21 cellular contexts compared by ENCODE assay signal in genomic region chr1:85461216-85461945, GRCh38. TPM values are rescaled to one million over a fixed set of nuclear protein-coding genes. Genes with fewer than 3 reads are reported as not detected.
A peak's percentile ranks its signal among the peaks of the same experiment; 100 is the strongest.
DNase-seq lines count a peak whose midpoint lies in the region; ATAC-seq and TF ChIP-seq lines count a peak whose summit lies in the region.
"Had no signal": no experiment of that assay in that cellular context is flagged by ENCODE, and none has a peak within 500 bp of the region (broad histone marks: within the 10 kb centered on the region; RNA-seq: fewer than 3 reads in every experiment).

No MANE protein-coding gene starts in this region.

- in situ Hi-C loops in Panc1 (cut with HindIII; ENCODE audit: low pct_unique_long_range_greater_than_20kb, low sequenced_read_pairs) = no loop called here

- intact Hi-C loops in Panc1 (cut with micrococcal nuclease; ENCODE audit: unreplicated experiment) = loop anchor here (5.0 kb wide), 2 partner anchors 119 to 154 kb away; no protein-coding TSS in a partner anchor

- POLR2A ChIA-PET in Panc1 (lab: Charles Lee) = interaction anchor here (0.5 kb wide), 1 partner anchor 135 kb away, joined by 5 read pairs; no protein-coding TSS in a partner anchor

- TF ChIP-seq CTCF in Panc1 (IDR thresholded peaks at IDR 0.05) = no peak
- TF ChIP-seq CTCF in nephron (IDR thresholded peaks at IDR 0.05; ENCODE audit: unreplicated experiment in 3 of 3) = no peak

- H3K36me3 ChIP-seq in Panc1 (ENCODE audit: control insufficient read depth, insufficient read depth, low read length) = no peaks in the 10 kb centered on the region
- H3K36me3 ChIP-seq: BLaER1 treated with 17β-estradiol and CSF1 and Interleukin-3, amounts not matched to agents 10 nM and 100 nM; Peyer's patch had no signal

- H3K27me3 Mint-ChIP-seq in nephron (ENCODE audit: low read depth) = peaks cover 24% of the 10 kb centered on the region
- peaks cover 63% of the 10 kb centered on the region for H3K27me3 Mint-ChIP-seq in activated CD8-positive, alpha-beta memory T cell treated with anti-CD3 and anti-CD28 coated beads, Interleukin-2, amount 10 ng/mL, durations not matched to agents 7 days and 5 days

- no peaks in the 10 kb centered on the region for H3K9me3 ChIP-seq in Panc1 (ENCODE audit: control insufficient read depth, insufficient read depth, low read depth, low read length)
- H3K9me3 ChIP-seq: Peyer's patch had no signal

- no TSS peak for BruUV-seq in Panc1 (replicated peaks; lab: Mats Ljungman, UMichigan)

- H3K4me1 ChIP-seq in Panc1 (ENCODE audit: control insufficient read depth, insufficient read depth, low read length) = peaks cover 53% of the 10 kb centered on the region
- H3K4me1 ChIP-seq: BLaER1 treated with 17β-estradiol and CSF1 and Interleukin-3, amounts not matched to agents 10 nM and 100 nM had no signal

- H3K27ac Mint-ChIP-seq in nephron = peak overlapping the region; percentile 23 to 89 (median 74)
- no peak overlapping the region for H3K27ac Mint-ChIP-seq in activated CD8-positive, alpha-beta memory T cell treated with anti-CD3 and anti-CD28 coated beads, Interleukin-2, amount 10 ng/mL, durations not matched to agents 7 days and 5 days
- H3K27ac Mint-ChIP-seq: activated CD4-positive, alpha-beta memory T cell treated with anti-CD3 and anti-CD28 coated beads for 36 hours had no signal

- H3K36me3 Mint-ChIP-seq in nephron (ENCODE audit: low read depth) = no peaks in the 10 kb centered on the region
- H3K36me3 Mint-ChIP-seq in activated CD8-positive, alpha-beta memory T cell treated with anti-CD3 and anti-CD28 coated beads, Interleukin-2, amount 10 ng/mL, durations not matched to agents 7 days and 5 days = no peaks in the 10 kb centered on the region
- H3K36me3 Mint-ChIP-seq: activated CD4-positive, alpha-beta memory T cell treated with anti-CD3 and anti-CD28 coated beads for 36 hours had no signal

- peak overlapping the region; percentile 16 to 43 (median 20) for H3K4me3 Mint-ChIP-seq in nephron
- no peak overlapping the region for H3K4me3 Mint-ChIP-seq in activated CD8-positive, alpha-beta memory T cell treated with anti-CD3 and anti-CD28 coated beads, Interleukin-2, amount 10 ng/mL, durations not matched to agents 7 days and 5 days
- H3K4me3 Mint-ChIP-seq: activated CD4-positive, alpha-beta memory T cell treated with anti-CD3 and anti-CD28 coated beads for 36 hours had no signal

- no peak overlapping the region for H3K4me3 ChIP-seq in Panc1 (ENCODE audit: low read depth in 2 of 2, low read length in 2 of 2)
- H3K4me3 ChIP-seq: BLaER1 treated with 17β-estradiol and CSF1 and Interleukin-3, amounts not matched to agents 10 nM and 100 nM; Peyer's patch had no signal

- no peaks in the 10 kb centered on the region for H3K9me3 Mint-ChIP-seq in nephron
- H3K9me3 Mint-ChIP-seq in activated CD8-positive, alpha-beta memory T cell treated with anti-CD3 and anti-CD28 coated beads, Interleukin-2, amount 10 ng/mL, durations not matched to agents 7 days and 5 days (ENCODE audit: low read depth) = no peaks in the 10 kb centered on the region
- H3K9me3 Mint-ChIP-seq: activated CD4-positive, alpha-beta memory T cell treated with anti-CD3 and anti-CD28 coated beads for 36 hours had no signal

- CTCF ChIA-PET in Panc1 (lab: Charles Lee) = no interaction called here
- CTCF ChIA-PET in activated CD8-positive, alpha-beta memory T cell treated with anti-CD3 and anti-CD28 coated beads, Interleukin-2, amount 10 ng/mL, durations not matched to agents 7 days and 5 days (lab: Charles Lee) = no interaction called here

- ATAC-seq in Panc1 (no peak), GM18870 (IDR thresholded peaks at IDR 0.05; ENCODE audit: unreplicated experiment) (no peak), GM18867 (IDR thresholded peaks at IDR 0.05; ENCODE audit: unreplicated experiment) (no peak), GM21390 (IDR thresholded peaks at IDR 0.05; ENCODE audit: unreplicated experiment) (no peak)
- ATAC-seq in activated CD8-positive, alpha-beta memory T cell treated with anti-CD3 and anti-CD28 coated beads, Interleukin-2, amount 10 ng/mL, durations not matched to agents 7 days and 5 days = no peak
- ATAC-seq: left ventricle myocardium superior had no signal

- no peaks in the 10 kb centered on the region for H3K27me3 ChIP-seq in Panc1 (ENCODE audit: control insufficient read depth, insufficient read depth, low read length)
- H3K27me3 ChIP-seq: BLaER1 treated with 17β-estradiol and CSF1 and Interleukin-3, amounts not matched to agents 10 nM and 100 nM; Peyer's patch had no signal

- peak overlapping the region; percentile 94 for H3K27ac ChIP-seq in Panc1 (ENCODE audit: low read length)
- H3K27ac ChIP-seq: BLaER1 treated with 17β-estradiol and CSF1 and Interleukin-3, amounts not matched to agents 10 nM and 100 nM had no signal

- peaks cover 15% of the 10 kb centered on the region for H3K4me1 Mint-ChIP-seq in nephron
- H3K4me1 Mint-ChIP-seq in activated CD8-positive, alpha-beta memory T cell treated with anti-CD3 and anti-CD28 coated beads, Interleukin-2, amount 10 ng/mL, durations not matched to agents 7 days and 5 days = peaks cover 4% of the 10 kb centered on the region

- peak; percentile 37 for DNase-seq in AG08395 (ENCODE audit: low spot score)
- DNase-seq in Panc1 (ENCODE audit: low read depth, low spot score) = no peak
- DNase-seq in fibroblast of gingiva (ENCODE audit: low read depth) = peak; percentile 48
- DNase-seq in activated CD8-positive, alpha-beta memory T cell treated with anti-CD3 and anti-CD28 coated beads, Interleukin-2, amount 10 ng/mL, durations not matched to agents 7 days and 5 days = no peak
- DNase-seq: activated CD4-positive, alpha-beta memory T cell treated with anti-CD3 and anti-CD28 coated beads for 36 hours; activated CD4-positive, CD25-positive, alpha-beta regulatory T cell; activated T-cell treated with anti-CD3 and anti-CD28 coated beads for 4 hours; amniotic stem cell; central memory CD4-positive, alpha-beta T cell; effector CD8-positive, alpha-beta T cell; head of caudate nucleus; left ventricle myocardium superior; NCI-H187; NCI-H226; retina had no signal

RNA-seq across cellular contexts. Expression of gene DDAH1, which starts 3.6 kb away (rescaled TPM):
- total RNA-seq in Panc1 (2021; ENCODE audit: unreplicated experiment) = 85.4 TPM
- polyA plus RNA-seq in Panc1 (2012; ENCODE audit: insufficient read length) = 34.5 TPM
- not detected for total RNA-seq in activated CD8-positive, alpha-beta memory T cell treated with anti-CD3 and anti-CD28 coated beads, Interleukin-2, amount 10 ng/mL, durations not matched to agents 7 days and 5 days
- total RNA-seq: activated CD4-positive, alpha-beta memory T cell treated with anti-CD3 and anti-CD28 coated beads for 36 hours had no signal

Comparison
In these comparisons a context has a peak if more than half of its experiments do, and no peak if none do; other contexts are left out.
1. DNase-seq: peak in AG08395 (single experiment) and fibroblast of gingiva (single experiment); none in Panc1 (single experiment) and activated CD8-positive, alpha-beta memory T cell treated with anti-CD3 and anti-CD28 coated beads, Interleukin-2, amount 10 ng/mL, durations not matched to agents 7 days and 5 days (single experiment).
2. RNA of gene DDAH1, which starts 3.6 kb away (total RNA-seq): 85.4 TPM in Panc1 (single experiment); not detected in activated CD8-positive, alpha-beta memory T cell treated with anti-CD3 and anti-CD28 coated beads, Interleukin-2, amount 10 ng/mL, durations not matched to agents 7 days and 5 days; every median in the first group is over 10 times any median in the second.